ENCODE assay signal across 8 cellular contexts in genomic region chr3:159322322-159322939, GRCh38.
A peak's percentile ranks its signal among the peaks of the same experiment; 100 is the strongest.
DNase-seq lines count a peak whose midpoint lies in the region; ATAC-seq, FAIRE-seq and TF ChIP-seq lines count a peak whose summit lies in the region.

No MANE protein-coding gene starts in this region.

- H3K27ac Mint-ChIP-seq in activated naive CD8-positive, alpha-beta T cell treated with anti-CD3 and anti-CD28 coated beads for 36 hours: no peak overlapping the region

- no peaks in the 10 kb centered on the region for H3K36me3 Mint-ChIP-seq in activated naive CD8-positive, alpha-beta T cell treated with anti-CD3 and anti-CD28 coated beads for 36 hours

- FAIRE-seq in D721Med (lab: Jason Lieb, UNC) (no peak), GM19239 (lab: Jason Lieb, UNC) (peak; percentile 47)

- TF ChIP-seq CTCF in D721Med (IDR thresholded peaks at IDR 0.05; ENCODE audit: insufficient read depth, missing control alignments): peak; percentile 75

- peaks cover 6% of the 10 kb centered on the region for H3K27me3 Mint-ChIP-seq in activated naive CD8-positive, alpha-beta T cell treated with anti-CD3 and anti-CD28 coated beads for 36 hours

- H3K4me3 Mint-ChIP-seq in activated naive CD8-positive, alpha-beta T cell treated with anti-CD3 and anti-CD28 coated beads for 36 hours: no peak overlapping the region

- no peaks in the 10 kb centered on the region for H3K4me1 Mint-ChIP-seq in activated naive CD8-positive, alpha-beta T cell treated with anti-CD3 and anti-CD28 coated beads for 36 hours

- H3K9me3 Mint-ChIP-seq in activated naive CD8-positive, alpha-beta T cell treated with anti-CD3 and anti-CD28 coated beads for 36 hours: no peaks in the 10 kb centered on the region

- DNase-seq in D721Med (ENCODE audit: insufficient read length, low spot score): no peak
- DNase-seq in GM19239 (ENCODE audit: insufficient read length, low spot score): peak; percentile 20
- peak; percentile 21 for DNase-seq in HK-2 (ENCODE audit: unreplicated experiment)
- peak; percentile 4 for DNase-seq in activated naive CD8-positive, alpha-beta T cell treated with anti-CD3 and anti-CD28 coated beads for 36 hours
- DNase-seq in iris pigment epithelial cell (ENCODE audit: low read depth): peak; percentile 35
- no peak for DNase-seq in NCI-H345 (lab: John Stamatoyannopoulos, UW)
- no peak for DNase-seq in putamen (ENCODE audit: low spot score)

- no peak for ATAC-seq in GM18861 (IDR thresholded peaks at IDR 0.05; ENCODE audit: unreplicated experiment)

Comparison
In these comparisons a context has a peak if more than half of its experiments do, and no peak if none do; other contexts are left out.
1. DNase-seq: peak in GM19239 (single experiment), HK-2 (single experiment), activated naive CD8-positive, alpha-beta T cell treated with anti-CD3 and anti-CD28 coated beads for 36 hours (single experiment) and iris pigment epithelial cell (single experiment); none in D721Med (single experiment), NCI-H345 (single experiment) and putamen (single experiment).